ENCODE assay signal across 19 cellular contexts in the genomic region with DNA sequence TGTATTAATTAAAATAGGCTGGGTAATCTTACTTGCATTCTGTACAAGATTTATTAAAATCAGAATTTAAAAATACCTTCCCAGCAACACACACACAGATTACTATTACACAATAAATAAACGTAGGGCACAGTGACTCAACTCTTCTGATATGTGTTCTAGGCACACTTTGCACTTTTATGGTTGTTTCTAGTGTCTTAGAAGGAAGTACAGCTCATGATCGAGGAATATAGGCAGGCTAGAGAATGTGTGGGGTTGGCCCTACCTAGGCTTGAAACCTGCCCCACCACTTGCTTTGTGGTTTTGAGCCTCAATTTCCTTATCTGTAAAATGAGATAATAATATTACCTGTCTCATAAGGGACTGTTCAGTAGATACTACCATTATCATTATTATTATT. TPM values are rescaled to one million over a fixed set of nuclear protein-coding genes. Genes with fewer than 3 reads are reported as not detected.
DNase-seq lines count a peak whose midpoint lies in the region; ATAC-seq and TF ChIP-seq lines count a peak whose summit lies in the region.
"Had no signal": no experiment of that assay in that cellular context is flagged by ENCODE, and none has a peak within 500 bp of the region (broad histone marks: within the 10 kb centered on the region; RNA-seq: fewer than 3 reads in every experiment).

No MANE protein-coding gene starts in this region.

- no TSS peak for BruUV-seq in IMR-90 (replicated peaks; lab: Mats Ljungman, UMichigan)
- no TSS peak for BruUV-seq in mammary epithelial cell (replicated peaks; lab: Mats Ljungman, UMichigan)

- no peak overlapping the region for H3K23ac ChIP-seq in IMR-90 (ENCODE audit: low read depth, low read length)

- H3K36me3 ChIP-seq in IMR-90 (ENCODE audit: control insufficient read depth, insufficient read depth, low read length) (no peaks in the 10 kb centered on the region), mammary epithelial cell (ENCODE audit: insufficient read depth, low read length) (no peaks in the 10 kb centered on the region), esophagus squamous epithelium (no peaks in the 10 kb centered on the region)
- H3K36me3 ChIP-seq: SJCRH30 had no signal

- TF ChIP-seq CTCF in C4-2B (conservative IDR thresholded peaks at IDR 0.05): no peak
- TF ChIP-seq CTCF in IMR-90 (conservative IDR thresholded peaks at IDR 0.05; ENCODE audit: low read depth, low read length): no peak
- no peak for TF ChIP-seq CTCF in mammary epithelial cell (conservative IDR thresholded peaks at IDR 0.05 in 1 of 2, IDR thresholded peaks at IDR 0.05 in 1 of 2; ENCODE audit: extremely low read depth in 1 of 2, insufficient read depth in 1 of 2, low read depth in 1 of 2, low read length in 2 of 2)
- no peak for TF ChIP-seq CTCF in foreskin keratinocyte (conservative IDR thresholded peaks at IDR 0.05)
- TF ChIP-seq CTCF in esophagus squamous epithelium (IDR thresholded peaks at IDR 0.05): no peak

- H3K27me3 ChIP-seq in IMR-90 (ENCODE audit: control insufficient read depth, insufficient read depth, low read length) (no peaks in the 10 kb centered on the region), mammary epithelial cell (ENCODE audit: insufficient read depth, low read length) (peaks cover 4% of the 10 kb centered on the region), foreskin keratinocyte (no peaks in the 10 kb centered on the region), esophagus squamous epithelium (no peaks in the 10 kb centered on the region)

- in situ Hi-C loops in IMR-90 (cut with MboI; ENCODE audit: low sequenced_read_pairs): no loop called here
- in situ Hi-C loops in mammary epithelial cell (cut with MboI; ENCODE audit: low sequenced_read_pairs in 2 of 2): no loop called here

- no peaks in the 10 kb centered on the region for H3K9me1 ChIP-seq in IMR-90 (ENCODE audit: insufficient read depth, low read length)

- H4K20me1 ChIP-seq in IMR-90 (ENCODE audit: insufficient read depth, low read length): no peaks in the 10 kb centered on the region
- no peaks in the 10 kb centered on the region for H4K20me1 ChIP-seq in mammary epithelial cell (ENCODE audit: insufficient read depth, low read length)

- no peak overlapping the region for H3K9ac ChIP-seq in IMR-90 (ENCODE audit: low read depth, low read length)
- H3K9ac ChIP-seq in mammary epithelial cell (ENCODE audit: insufficient read depth, low read length): no peak overlapping the region

- H3K79me2 ChIP-seq in mammary epithelial cell (ENCODE audit: insufficient read depth, low read length): no peaks in the 10 kb centered on the region

- H2BK15ac ChIP-seq in IMR-90 (ENCODE audit: low read depth, low read length): no peak overlapping the region

- H4K5ac ChIP-seq in IMR-90 (ENCODE audit: low read depth, low read length): no peak overlapping the region

- H3K4ac ChIP-seq in IMR-90 (ENCODE audit: low read depth, low read length): no peak overlapping the region

- H3K4me1 ChIP-seq in IMR-90 (ENCODE audit: control insufficient read depth, insufficient read depth, low read length) (no peaks in the 10 kb centered on the region), mammary epithelial cell (ENCODE audit: insufficient read depth, low read length) (peaks cover 5% of the 10 kb centered on the region), foreskin keratinocyte (no peaks in the 10 kb centered on the region), esophagus squamous epithelium (no peaks in the 10 kb centered on the region)
- H3K4me1 ChIP-seq: SJCRH30 had no signal

- no peak overlapping the region for H3K4me2 ChIP-seq in IMR-90 (ENCODE audit: low read depth, low read length)
- no peak overlapping the region for H3K4me2 ChIP-seq in mammary epithelial cell (ENCODE audit: insufficient read depth, low read depth, low read length)

- H2BK5ac ChIP-seq in IMR-90 (ENCODE audit: low read depth, low read length, poor library complexity, severe bottlenecking): no peak overlapping the region

- no peak overlapping the region for H3K56ac ChIP-seq in IMR-90 (ENCODE audit: extremely low read depth, insufficient read depth, low read length)

- intact Hi-C loops in IMR-90 (cut with micrococcal nuclease) (no loop called here), mammary epithelial cell (cut with micrococcal nuclease) (no loop called here), esophagus squamous epithelium (cut with DNase I) (no loop called here)

- no peak overlapping the region for H3K18ac ChIP-seq in IMR-90 (ENCODE audit: low read depth, low read length)

- no CpG with 5 or more reads among the region's 2 CpGs for WGBS in IMR-90 (ENCODE audit: extremely low coverage in 2 of 2, insufficient read length in 1 of 2), 2 experiments
- 8% methylated on average over 2 of the region's 2 CpGs for WGBS in mammary epithelial cell (ENCODE audit: low coverage, missing lambda C conversion rate)
- 41 to 57% methylated on average over 2 of the region's 2 CpGs for WGBS in esophagus squamous epithelium, 2 donors

- DNase-seq in IMR-90: no peak
- peak; percentile 60 for DNase-seq in mammary epithelial cell
- peak; percentile 54 to 82 for DNase-seq in foreskin keratinocyte
- no peak for DNase-seq in esophagus squamous epithelium (lab: John Stamatoyannopoulos, UW)
- DNase-seq in activated naive CD4-positive, alpha-beta T cell treated with Interleukin-2 at 50 U/mL for 16 hours: no peak
- no peak for DNase-seq in cortex of kidney (lab: John Stamatoyannopoulos, UW)
- DNase-seq in NCI-H69 (lab: John Stamatoyannopoulos, UW): no peak
- DNase-seq: C1 segment of cervical spinal cord, DMS153, GOT3, NCI-H1436 treated with DMSO at 0.1 percent for 48 hours, NCI-H2081, NCI-H524 treated with DMSO at 0.1 percent for 48 hours, RPMI8226, SJCRH30 had no signal

- H3K79me1 ChIP-seq in IMR-90 (ENCODE audit: low read depth in 1 of 2, low read length in 2 of 2): no peaks in the 10 kb centered on the region

- H2AFZ ChIP-seq in IMR-90 (replicated peaks; ENCODE audit: low read length, poor library complexity): no peak overlapping the region
- H2AFZ ChIP-seq in mammary epithelial cell (ENCODE audit: low read depth, low read length): no peak overlapping the region

- no peak overlapping the region for H4K8ac ChIP-seq in IMR-90 (ENCODE audit: low read depth in 2 of 2, low read length in 2 of 2)

- H3K4me3 ChIP-seq in IMR-90 (ENCODE audit: insufficient read depth, low read depth, low read length): no peak overlapping the region
- H3K4me3 ChIP-seq in mammary epithelial cell (replicated peaks in 1 of 3; ENCODE audit: insufficient read depth in 1 of 3, low read depth in 2 of 3, low read length in 3 of 3): no peak overlapping the region
- H3K4me3 ChIP-seq in esophagus squamous epithelium: no peak overlapping the region
- H3K4me3 ChIP-seq: SJCRH30 had no signal

- H3K14ac ChIP-seq in IMR-90 (replicated peaks; ENCODE audit: low read depth, low read length): no peak overlapping the region

- TF ChIP-seq POLR2A in IMR-90 (IDR thresholded peaks at IDR 0.05; ENCODE audit: low read depth, low read length) (no peak), esophagus squamous epithelium (IDR thresholded peaks at IDR 0.05) (no peak)

- POLR2A ChIA-PET in IMR-90 (lab: Charles Lee; ENCODE audit: unreplicated experiment): no interaction called here

- peaks cover 2% of the 10 kb centered on the region; the same call in 1 of the 2 replicates for H3K9me3 ChIP-seq in IMR-90 (ENCODE audit: control insufficient read depth, insufficient read depth, low read length)
- H3K9me3 ChIP-seq in mammary epithelial cell (replicated peaks; ENCODE audit: insufficient read depth, low read length): no peaks in the 10 kb centered on the region
- H3K9me3 ChIP-seq in esophagus squamous epithelium: no peaks in the 10 kb centered on the region
- H3K9me3 ChIP-seq: SJCRH30 had no signal

- CTCF ChIA-PET in IMR-90 (lab: Yijun Ruan, JAX) (no interaction called here), mammary epithelial cell (lab: Charles Lee; ENCODE audit: low non-redundant PET) (no interaction called here)

- no peak overlapping the region for H4K91ac ChIP-seq in IMR-90 (ENCODE audit: insufficient read depth, low read depth, low read length)

- dilution Hi-C loops in IMR-90 (cut with HindIII; ENCODE audit: low sequenced_read_pairs, unreplicated experiment) (no loop called here), mammary epithelial cell (cut with HindIII; ENCODE audit: low sequenced_read_pairs) (no loop called here)

- TF ChIP-seq RAD21 in IMR-90 (IDR thresholded peaks at IDR 0.05; ENCODE audit: low read length): no peak

- ATAC-seq in IMR-90 (ENCODE audit: low read depth) (no peak), foreskin keratinocyte (peak; percentile 58)

- no peak overlapping the region for H2AK9ac ChIP-seq in IMR-90 (replicated peaks; ENCODE audit: low read depth, low read length, poor library complexity)

- H2BK20ac ChIP-seq in IMR-90 (ENCODE audit: low read depth, low read length): no peak overlapping the region

- no peak overlapping the region for H2AK5ac ChIP-seq in IMR-90 (ENCODE audit: low read depth, low read length)

- H2BK120ac ChIP-seq in IMR-90 (ENCODE audit: low read depth, low read length): no peak overlapping the region

- H3K27ac ChIP-seq in C4-2B (peak overlapping the region; percentile 34), IMR-90 (ENCODE audit: insufficient read depth, low read length) (no peak overlapping the region), mammary epithelial cell (ENCODE audit: insufficient read depth, low read depth, low read length) (no peak overlapping the region), foreskin keratinocyte (no peak overlapping the region), esophagus squamous epithelium (no peak overlapping the region)
- H3K27ac ChIP-seq: SJCRH30 had no signal

TF ChIP-seq in IMR-90, 13 proteins besides CTCF, POLR2A, EP300 and RAD21:
- 0 out of 2 replicates have a peak, but pooled peaks have one; percentile 31 for TF ChIP-seq CEBPB (IDR thresholded peaks at IDR 0.05; ENCODE audit: low read depth, low read length)
- no peak for TF ChIP-seq FOS (IDR thresholded peaks at IDR 0.05; ENCODE audit: low read depth, low read length)
- TF ChIP-seq MXI1 (IDR thresholded peaks at IDR 0.05; ENCODE audit: borderline replicate concordance, low read depth, low read length): no peak
- no peak for TF ChIP-seq NFE2L2 (IDR thresholded peaks at IDR 0.05; ENCODE audit: low read depth, low read length)
TF ChIP-seq in IMR-90: peak in this region for 1.

RNA-seq across cellular contexts. Expression of gene ARMC3, which starts 30.5 kb away (rescaled TPM):
- not detected in 2 replicates for total RNA-seq in IMR-90 (2012; rRNA removed)
- not detected in 2 replicates for polyA plus RNA-seq in IMR-90 (2012; rRNA removed)
- not detected in 2 replicates for polyA plus RNA-seq in IMR-90 (2012; cell fraction: cytosol; rRNA removed)
- polyA plus RNA-seq in IMR-90 (2012; cell fraction: nucleus; rRNA removed; ENCODE audit: low replicate concordance): not detected in 2 replicates
- not detected for total RNA-seq in mammary epithelial cell
- polyA plus RNA-seq in mammary epithelial cell: 0.06 TPM
- not detected for polyA minus RNA-seq in mammary epithelial cell
- not detected in 2 replicates for total RNA-seq in foreskin keratinocyte
- polyA plus RNA-seq in foreskin keratinocyte: not detected in 2 replicates
- not detected for total RNA-seq in esophagus squamous epithelium
- total RNA-seq: G401, LHCN-M2, OCI-LY7, SJCRH30 had no signal

Comparison
In these comparisons a context has a peak if more than half of its experiments do, and no peak if none do; other contexts are left out.
1. DNase-seq: peak in mammary epithelial cell (single experiment) and foreskin keratinocyte (2 of 2); none in IMR-90 (single experiment), esophagus squamous epithelium (single experiment), activated naive CD4-positive, alpha-beta T cell treated with Interleukin-2 at 50 U/mL for 16 hours (single experiment), cortex of kidney (single experiment) and NCI-H69 (single experiment).